In the genomic region with DNA sequence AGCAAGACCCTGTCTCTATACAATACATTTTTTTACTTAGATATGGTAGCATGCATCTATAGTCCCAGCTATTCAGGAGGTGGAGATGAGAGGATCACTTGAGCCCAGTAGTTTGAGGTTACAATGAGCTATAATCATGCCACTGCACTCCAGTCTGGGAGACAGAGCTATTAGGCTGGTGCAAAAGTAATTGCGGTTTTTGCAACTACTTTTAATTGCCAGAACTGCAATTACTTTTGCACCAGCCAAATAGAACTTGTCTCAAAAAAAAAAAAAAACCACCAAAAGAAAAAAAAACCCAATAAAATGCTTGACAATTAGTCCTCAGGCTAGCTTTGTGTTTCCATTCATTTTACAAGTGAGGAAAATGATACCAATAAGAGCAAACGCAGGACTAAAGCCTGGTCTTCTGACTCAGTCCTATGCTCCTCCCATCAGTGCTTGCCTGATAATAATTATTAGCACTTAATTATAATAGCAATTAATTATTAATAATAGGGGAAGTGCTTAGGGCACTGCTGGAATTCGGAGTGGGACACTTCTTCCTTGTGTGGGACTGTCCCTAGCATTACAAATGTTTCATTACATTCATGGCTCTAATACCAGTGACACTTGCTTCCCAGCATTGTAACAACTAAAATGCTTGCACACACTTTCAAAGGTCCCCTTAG, we compare ENCODE assay signal across 7 cellular contexts.
"Had no signal": no experiment of that assay in that cellular context is flagged by ENCODE, and none has a peak within 500 bp of the region (broad histone marks: within the 10 kb centered on the region; RNA-seq: fewer than 3 reads in every experiment).

No MANE protein-coding gene starts in this region.

- H3K4me2 ChIP-seq: KMS-11 had no signal

- H3K27ac ChIP-seq: HL-60, KMS-11 had no signal

- DNase-seq: IMR-90, Kasumi-1, KBM-7, KG1 had no signal

- FAIRE-seq: HTR-8/SVneo had no signal

- H3K9ac ChIP-seq: KMS-11 had no signal
